In genomic region chr16:22320572-22321339, GRCh38 we compare ENCODE assay signal across 10 cellular contexts. TPM values are rescaled to one million over a fixed set of nuclear protein-coding genes. Genes with fewer than 3 reads are reported as not detected.
DNase-seq lines count a peak whose midpoint lies in the region.
"Had no signal": no experiment of that assay in that cellular context is flagged by ENCODE, and none has a peak within 500 bp of the region (broad histone marks: within the 10 kb centered on the region; RNA-seq: fewer than 3 reads in every experiment).

No MANE protein-coding gene starts in this region.

- H3K36me3 Mint-ChIP-seq in activated naive CD4-positive, alpha-beta T cell treated with anti-CD3 and anti-CD28 coated beads, Interleukin-2, amount 10 ng/mL, durations not matched to agents 7 days and 5 days = peaks cover 33% of the 10 kb centered on the region
- peaks cover 38% of the 10 kb centered on the region for H3K36me3 Mint-ChIP-seq in activated naive CD4-positive, alpha-beta T cell treated with anti-CD3 and anti-CD28 coated beads for 36 hours (ENCODE audit: low read depth)
- peaks cover 34% of the 10 kb centered on the region for H3K36me3 Mint-ChIP-seq in activated T-helper 1 cell treated with anti-CD3 and anti-CD28 coated beads, Interleukin-12 subunit alpha, Interleukin-12 subunit beta, Interleukin-2, Interleukin-4 antibody, amounts not matched to agents 30 ng/mL and 10 ng/mL and 1 ng/mL, durations not matched to agents 14 hours and 24 hours and 36 hours (ENCODE audit: low read depth)

- H3K27ac Mint-ChIP-seq in activated naive CD4-positive, alpha-beta T cell treated with anti-CD3 and anti-CD28 coated beads, Interleukin-2, amount 10 ng/mL, durations not matched to agents 7 days and 5 days = no peak overlapping the region
- H3K27ac Mint-ChIP-seq in activated naive CD4-positive, alpha-beta T cell treated with anti-CD3 and anti-CD28 coated beads for 36 hours = no peak overlapping the region
- peak overlapping the region; percentile 48 for H3K27ac Mint-ChIP-seq in activated T-helper 1 cell treated with anti-CD3 and anti-CD28 coated beads, Interleukin-12 subunit alpha, Interleukin-12 subunit beta, Interleukin-2, Interleukin-4 antibody, amounts not matched to agents 30 ng/mL and 10 ng/mL and 1 ng/mL, durations not matched to agents 14 hours and 24 hours and 36 hours
- H3K27ac Mint-ChIP-seq: nephron had no signal

- in situ Hi-C loops in G401 (cut with HindIII; ENCODE audit: low sequenced_read_pairs) = no loop called here

- H3K4me3 Mint-ChIP-seq in activated naive CD4-positive, alpha-beta T cell treated with anti-CD3 and anti-CD28 coated beads, Interleukin-2, amount 10 ng/mL, durations not matched to agents 7 days and 5 days = no peak overlapping the region
- no peak overlapping the region for H3K4me3 Mint-ChIP-seq in activated naive CD4-positive, alpha-beta T cell treated with anti-CD3 and anti-CD28 coated beads for 36 hours
- no peak overlapping the region for H3K4me3 Mint-ChIP-seq in activated T-helper 1 cell treated with anti-CD3 and anti-CD28 coated beads, Interleukin-12 subunit alpha, Interleukin-12 subunit beta, Interleukin-2, Interleukin-4 antibody, amounts not matched to agents 30 ng/mL and 10 ng/mL and 1 ng/mL, durations not matched to agents 14 hours and 24 hours and 36 hours
- H3K4me3 Mint-ChIP-seq: nephron had no signal

- H3K9me3 Mint-ChIP-seq in activated naive CD4-positive, alpha-beta T cell treated with anti-CD3 and anti-CD28 coated beads, Interleukin-2, amount 10 ng/mL, durations not matched to agents 7 days and 5 days = no peaks in the 10 kb centered on the region
- no peaks in the 10 kb centered on the region for H3K9me3 Mint-ChIP-seq in activated naive CD4-positive, alpha-beta T cell treated with anti-CD3 and anti-CD28 coated beads for 36 hours
- H3K9me3 Mint-ChIP-seq in activated T-helper 1 cell treated with anti-CD3 and anti-CD28 coated beads, Interleukin-12 subunit alpha, Interleukin-12 subunit beta, Interleukin-2, Interleukin-4 antibody, amounts not matched to agents 30 ng/mL and 10 ng/mL and 1 ng/mL, durations not matched to agents 14 hours and 24 hours and 36 hours = no peaks in the 10 kb centered on the region
- H3K9me3 Mint-ChIP-seq: nephron had no signal

- H3K4me1 Mint-ChIP-seq in activated naive CD4-positive, alpha-beta T cell treated with anti-CD3 and anti-CD28 coated beads, Interleukin-2, amount 10 ng/mL, durations not matched to agents 7 days and 5 days = peaks cover 4% of the 10 kb centered on the region
- H3K4me1 Mint-ChIP-seq in activated naive CD4-positive, alpha-beta T cell treated with anti-CD3 and anti-CD28 coated beads for 36 hours (ENCODE audit: low read depth) = no peaks in the 10 kb centered on the region
- no peaks in the 10 kb centered on the region for H3K4me1 Mint-ChIP-seq in activated T-helper 1 cell treated with anti-CD3 and anti-CD28 coated beads, Interleukin-12 subunit alpha, Interleukin-12 subunit beta, Interleukin-2, Interleukin-4 antibody, amounts not matched to agents 30 ng/mL and 10 ng/mL and 1 ng/mL, durations not matched to agents 14 hours and 24 hours and 36 hours (ENCODE audit: low read depth)
- H3K4me1 Mint-ChIP-seq: nephron had no signal

- H3K27me3 Mint-ChIP-seq in activated naive CD4-positive, alpha-beta T cell treated with anti-CD3 and anti-CD28 coated beads, Interleukin-2, amount 10 ng/mL, durations not matched to agents 7 days and 5 days = no peaks in the 10 kb centered on the region
- H3K27me3 Mint-ChIP-seq in activated naive CD4-positive, alpha-beta T cell treated with anti-CD3 and anti-CD28 coated beads for 36 hours (ENCODE audit: low read depth) = no peaks in the 10 kb centered on the region
- no peaks in the 10 kb centered on the region for H3K27me3 Mint-ChIP-seq in activated T-helper 1 cell treated with anti-CD3 and anti-CD28 coated beads, Interleukin-12 subunit alpha, Interleukin-12 subunit beta, Interleukin-2, Interleukin-4 antibody, amounts not matched to agents 30 ng/mL and 10 ng/mL and 1 ng/mL, durations not matched to agents 14 hours and 24 hours and 36 hours (ENCODE audit: insufficient read depth)

- CTCF ChIA-PET in activated naive CD4-positive, alpha-beta T cell treated with anti-CD3 and anti-CD28 coated beads, Interleukin-2, amount 10 ng/mL, durations not matched to agents 7 days and 5 days (lab: Charles Lee) = interaction anchor here (0.5 to 2.3 kb wide), 14 partner anchors 9 to 1181 kb away, joined by 3 to 7 read pairs (median 4); no protein-coding TSS in a partner anchor
- CTCF ChIA-PET in activated naive CD4-positive, alpha-beta T cell treated with anti-CD3 and anti-CD28 coated beads for 36 hours (lab: Charles Lee) = interaction anchor here (0.5 to 1.8 kb wide), 12 partner anchors 8 to 1164 kb away, joined by 3 to 6 read pairs (median 4); no protein-coding TSS in a partner anchor

- intact Hi-C loops in activated naive CD4-positive, alpha-beta T cell treated with anti-CD3 and anti-CD28 coated beads for 36 hours (cut with micrococcal nuclease) = loop anchor here (1.0 to 2.0 kb wide), 3 partner anchors 54 to 1162 kb away; partner anchors contain the start of genes CDR2 and LDAF1
- intact Hi-C loops in activated T-helper 1 cell treated with anti-CD3 and anti-CD28 coated beads, Interleukin-12 subunit alpha, Interleukin-12 subunit beta, Interleukin-2, Interleukin-4 antibody, amounts not matched to agents 30 ng/mL and 10 ng/mL and 1 ng/mL, durations not matched to agents 14 hours and 24 hours and 36 hours (cut with micrococcal nuclease) = loop anchor here (1.0 to 2.0 kb wide), 3 partner anchors 20 to 54 kb away; partner anchors contain the start of gene CDR2

- peak; percentile 7 for DNase-seq in activated naive CD4-positive, alpha-beta T cell treated with anti-CD3 and anti-CD28 coated beads, Interleukin-2, amount 10 ng/mL, durations not matched to agents 7 days and 5 days
- DNase-seq in activated naive CD4-positive, alpha-beta T cell treated with anti-CD3 and anti-CD28 coated beads for 36 hours = no peak
- no peak for DNase-seq in activated T-helper 1 cell treated with anti-CD3 and anti-CD28 coated beads, Interleukin-12 subunit alpha, Interleukin-12 subunit beta, Interleukin-2, Interleukin-4 antibody, amounts not matched to agents 30 ng/mL and 10 ng/mL and 1 ng/mL, durations not matched to agents 14 hours and 24 hours and 36 hours (ENCODE audit: low spot score)
- peak; percentile 14 for DNase-seq in iPS-NIHi7 (ENCODE audit: extremely low spot score)
- peak; percentile 4 for DNase-seq in ureter (ENCODE audit: low spot score)
- no peak for DNase-seq in T-helper 9 cell
- no peak for DNase-seq in G401 (ENCODE audit: low spot score)
- no peak for DNase-seq in pons (ENCODE audit: low spot score)
- DNase-seq: GF-D8 had no signal

RNA-seq across cellular contexts. Expression of gene POLR3E, which starts 23.5 kb away (rescaled TPM):
- total RNA-seq in activated naive CD4-positive, alpha-beta T cell treated with anti-CD3 and anti-CD28 coated beads for 36 hours = 10 to 100 TPM; 72.9 to 74.7 TPM
- total RNA-seq in activated T-helper 1 cell treated with anti-CD3 and anti-CD28 coated beads, Interleukin-12 subunit alpha, Interleukin-12 subunit beta, Interleukin-2, Interleukin-4 antibody, amounts not matched to agents 30 ng/mL and 10 ng/mL and 1 ng/mL, durations not matched to agents 14 hours and 24 hours and 36 hours = 107 and 111 TPM in 2 replicates
- 87.9 TPM for total RNA-seq in ureter
- 37.7 and 54.2 TPM in 2 replicates for total RNA-seq in G401 (2014; rRNA removed; shearing (Covaris generic))

RNA-seq across cellular contexts. Expression of gene CDR2, which starts 53.7 kb away (rescaled TPM):
- 10 to 100 TPM; 42.5 to 42.8 TPM for total RNA-seq in activated naive CD4-positive, alpha-beta T cell treated with anti-CD3 and anti-CD28 coated beads for 36 hours
- total RNA-seq in activated T-helper 1 cell treated with anti-CD3 and anti-CD28 coated beads, Interleukin-12 subunit alpha, Interleukin-12 subunit beta, Interleukin-2, Interleukin-4 antibody, amounts not matched to agents 30 ng/mL and 10 ng/mL and 1 ng/mL, durations not matched to agents 14 hours and 24 hours and 36 hours = 43.5 and 47.2 TPM in 2 replicates
- total RNA-seq in ureter = 50.1 TPM
- 22.6 and 33.2 TPM in 2 replicates for total RNA-seq in G401 (2014; rRNA removed; shearing (Covaris generic))

Comparison
In these comparisons a context has a peak if more than half of its experiments do, and no peak if none do; other contexts are left out.
1. DNase-seq: peak in activated naive CD4-positive, alpha-beta T cell treated with anti-CD3 and anti-CD28 coated beads, Interleukin-2, amount 10 ng/mL, durations not matched to agents 7 days and 5 days (single experiment), iPS-NIHi7 (single experiment) and ureter (single experiment); none in activated naive CD4-positive, alpha-beta T cell treated with anti-CD3 and anti-CD28 coated beads for 36 hours (single experiment), activated T-helper 1 cell treated with anti-CD3 and anti-CD28 coated beads, Interleukin-12 subunit alpha, Interleukin-12 subunit beta, Interleukin-2, Interleukin-4 antibody, amounts not matched to agents 30 ng/mL and 10 ng/mL and 1 ng/mL, durations not matched to agents 14 hours and 24 hours and 36 hours (single experiment), T-helper 9 cell (single experiment), G401 (single experiment) and pons (single experiment).